Comparison of ENCODE assay signal across 1 cellular context in genomic region chr6:26312501-26313390, GRCh38.
A peak's percentile ranks its signal among the peaks of the same experiment; 100 is the strongest.
TF ChIP-seq lines count a peak whose summit lies in the region.

No MANE protein-coding gene starts in this region.

TF ChIP-seq in HepG2, 621 proteins besides CTCF, POLR2A, EP300 and RAD21 (continued from another document and continues in another):
- peak; percentile 64; the same call in 1 of the 2 replicates for TF ChIP-seq ZBTB44 (CRISPR knock-in tag; IDR thresholded peaks at IDR 0.05)
- peak; percentile 82 for TF ChIP-seq KDM1A (CRISPR knock-in tag; IDR thresholded peaks at IDR 0.05)
- no peak for TF ChIP-seq ZNF563 (CRISPR knock-in tag; IDR thresholded peaks at IDR 0.05)
- 0 out of 2 replicates have a peak, but pooled peaks have one; percentile 57 for TF ChIP-seq ZNF510 (CRISPR knock-in tag; IDR thresholded peaks at IDR 0.05; ENCODE audit: low read depth)
- no peak for TF ChIP-seq GLMP (CRISPR knock-in tag; IDR thresholded peaks at IDR 0.05; ENCODE audit: borderline replicate concordance)
- TF ChIP-seq SALL1 (CRISPR knock-in tag; IDR thresholded peaks at IDR 0.05), result peak; percentile 96
- TF ChIP-seq E2F5 (CRISPR knock-in tag; conservative IDR thresholded peaks at IDR 0.05), result 0 out of 2 replicates have a peak, but pooled peaks have one; percentile 19
- TF ChIP-seq BRD4 (CRISPR knock-in tag; IDR thresholded peaks at IDR 0.05), result 0 out of 2 replicates have a peak, but pooled peaks have one; percentile 59
- TF ChIP-seq MXD4 (CRISPR knock-in tag; IDR thresholded peaks at IDR 0.05), result 0 out of 2 replicates have a peak, but pooled peaks have one; percentile 40
- TF ChIP-seq RARG (CRISPR knock-in tag; IDR thresholded peaks at IDR 0.05; ENCODE audit: low read depth), result no peak
- peak; percentile 55; the same call in 1 of the 2 replicates for TF ChIP-seq ZHX1 (CRISPR knock-in tag; IDR thresholded peaks at IDR 0.05; ENCODE audit: low read depth)
- TF ChIP-seq PRDM15 (CRISPR knock-in tag; IDR thresholded peaks at IDR 0.05), result 0 out of 2 replicates have a peak, but pooled peaks have one; percentile 59
- no peak for TF ChIP-seq ZNF776 (CRISPR knock-in tag; IDR thresholded peaks at IDR 0.05)
- peak; percentile 15; the same call in 1 of the 2 replicates for TF ChIP-seq HMG20A (CRISPR knock-in tag; IDR thresholded peaks at IDR 0.05; ENCODE audit: borderline replicate concordance)
- TF ChIP-seq AGO1 (IDR thresholded peaks at IDR 0.05; ENCODE audit: low read depth, low read length, poor library complexity, severe bottlenecking), result no peak
- TF ChIP-seq MAZ (IDR thresholded peaks at IDR 0.05; ENCODE audit: borderline replicate concordance, low read depth, low read length), result no peak; the same call in 1 of the 2 replicates
- peak; percentile 29; the same call in 1 of the 2 replicates for TF ChIP-seq MAZ (CRISPR knock-in tag; IDR thresholded peaks at IDR 0.05; ENCODE audit: low read depth)
- no peak for TF ChIP-seq MAFG (CRISPR knock-in tag; IDR thresholded peaks at IDR 0.05)
- TF ChIP-seq ZNF276 (CRISPR knock-in tag; IDR thresholded peaks at IDR 0.05; ENCODE audit: low read depth), result peak; percentile 43; the same call in 1 of the 2 replicates
- peak; percentile 68 for TF ChIP-seq CEBPG (CRISPR knock-in tag; IDR thresholded peaks at IDR 0.05)
- peak; percentile 83 for TF ChIP-seq ZNF792 (CRISPR knock-in tag; IDR thresholded peaks at IDR 0.05)
- TF ChIP-seq ELK4 (CRISPR knock-in tag; IDR thresholded peaks at IDR 0.05; ENCODE audit: borderline replicate concordance), result no peak
- TF ChIP-seq MIXL1 (CRISPR knock-in tag; IDR thresholded peaks at IDR 0.05), result peak; percentile 60
- no peak for TF ChIP-seq JDP2 (CRISPR knock-in tag; IDR thresholded peaks at IDR 0.05; ENCODE audit: borderline replicate concordance)
- TF ChIP-seq ZNF720 (CRISPR knock-in tag; IDR thresholded peaks at IDR 0.05), result no peak
- TF ChIP-seq ZNF414 (CRISPR knock-in tag; IDR thresholded peaks at IDR 0.05), result peak; percentile 63; the same call in 1 of the 2 replicates
- no peak; the same call in none of the 2 replicates for TF ChIP-seq NKX3-1 (CRISPR knock-in tag; IDR thresholded peaks at IDR 0.05)
- TF ChIP-seq TAF1 (CRISPR knock-in tag; IDR thresholded peaks at IDR 0.05), result peak; percentile 28; the same call in 1 of the 2 replicates
- TF ChIP-seq ZFP37 (CRISPR knock-in tag; IDR thresholded peaks at IDR 0.05; ENCODE audit: borderline replicate concordance), result no peak
- TF ChIP-seq ZNF740 (CRISPR knock-in tag; IDR thresholded peaks at IDR 0.05), result peak; percentile 23; the same call in 1 of the 2 replicates
- no peak for TF ChIP-seq ZBTB37 (CRISPR knock-in tag; IDR thresholded peaks at IDR 0.05)
- no peak for TF ChIP-seq ZNF10 (CRISPR knock-in tag; IDR thresholded peaks at IDR 0.05; ENCODE audit: borderline replicate concordance, low read depth)
- no peak for TF ChIP-seq ZSCAN5A (CRISPR knock-in tag; IDR thresholded peaks at IDR 0.05; ENCODE audit: borderline replicate concordance)
- TF ChIP-seq ZNF260 (CRISPR knock-in tag; IDR thresholded peaks at IDR 0.05; ENCODE audit: borderline replicate concordance, low read depth), result 0 out of 2 replicates have a peak, but pooled peaks have one; percentile 42
- TF ChIP-seq ZNF703 (CRISPR knock-in tag; IDR thresholded peaks at IDR 0.05; ENCODE audit: borderline replicate concordance), result peak; percentile 57; the same call in 1 of the 2 replicates
- TF ChIP-seq TRIM22 (IDR thresholded peaks at IDR 0.05), result no peak
- no peak for TF ChIP-seq NONO (IDR thresholded peaks at IDR 0.05)
- TF ChIP-seq NONO (CRISPR knock-in tag; conservative IDR thresholded peaks at IDR 0.05), result peak; percentile 68; the same call in 1 of the 2 replicates
- TF ChIP-seq ONECUT2 (CRISPR knock-in tag; IDR thresholded peaks at IDR 0.05), result peak; percentile 70; the same call in 1 of the 2 replicates
- no peak for TF ChIP-seq ATF7 (IDR thresholded peaks at IDR 0.05)
- no peak for TF ChIP-seq ATF7 (CRISPR knock-in tag; IDR thresholded peaks at IDR 0.05)
- TF ChIP-seq TBL1XR1 (IDR thresholded peaks at IDR 0.05; ENCODE audit: borderline replicate concordance, low read length, partially characterized antibody), result peak; percentile 87
- TF ChIP-seq ZBTB42 (CRISPR knock-in tag; IDR thresholded peaks at IDR 0.05), result no peak
- no peak for TF ChIP-seq ZNF678 (CRISPR knock-in tag; IDR thresholded peaks at IDR 0.05)
